Comparison of ENCODE assay signal across 21 cellular contexts in genomic region chr1:36561365-36561731, GRCh38.
A peak's percentile ranks its signal among the peaks of the same experiment; 100 is the strongest.
DNase-seq lines count a peak whose midpoint lies in the region; ATAC-seq, FAIRE-seq and TF ChIP-seq lines count a peak whose summit lies in the region.
"Had no signal": no experiment of that assay in that cellular context is flagged by ENCODE, and none has a peak within 500 bp of the region (broad histone marks: within the 10 kb centered on the region; RNA-seq: fewer than 3 reads in every experiment).

No MANE protein-coding gene starts in this region.

- no peak overlapping the region for H3K27ac ChIP-seq in testis
- no peak overlapping the region for H3K27ac ChIP-seq in mesenchymal stem cell (ENCODE audit: low read length, poor library complexity, severe bottlenecking)
- H3K27ac ChIP-seq: GM23248, SJSA1 had no signal

- no peak overlapping the region for H3K14ac ChIP-seq in mesenchymal stem cell (ENCODE audit: low read length in 2 of 2)

- TF ChIP-seq CTCF in D721Med (IDR thresholded peaks at IDR 0.05; ENCODE audit: insufficient read depth, missing control alignments), result no peak
- no peak for TF ChIP-seq CTCF in testis (IDR thresholded peaks at IDR 0.05)

- no peak overlapping the region for H3K9ac ChIP-seq in mesenchymal stem cell (ENCODE audit: low read length)
- H3K9ac ChIP-seq: GM23248 had no signal

- TF ChIP-seq POLR2A in testis (IDR thresholded peaks at IDR 0.05), result no peak

- no peak overlapping the region for H2AK5ac ChIP-seq in mesenchymal stem cell (ENCODE audit: low read length, severe bottlenecking)

- H2BK120ac ChIP-seq in mesenchymal stem cell (ENCODE audit: low read depth, low read length), result no peak overlapping the region

- WGBS in testis, 2 donors, result 80 to 86% methylated on average over 9 of the region's 9 CpGs
- WGBS in mesenchymal stem cell, result 83% methylated on average over 9 of the region's 9 CpGs

- H2AFZ ChIP-seq in mesenchymal stem cell (ENCODE audit: low read depth, low read length), result no peak overlapping the region
- H2AFZ ChIP-seq: GM23248 had no signal

- DNase-seq in D721Med (ENCODE audit: insufficient read length, low spot score), result peak; percentile 52
- DNase-seq in NCI-H524 (lab: John Stamatoyannopoulos, UW), result peak; percentile 78 to 83
- peak; percentile 36 for DNase-seq in ecto neural progenitor cell (ENCODE audit: low spot score)
- DNase-seq in testis, result peak; percentile 2
- DNase-seq in left lobe of liver (ENCODE audit: low spot score), result no peak
- DNase-seq in mesenchymal stem cell, result no peak
- DNase-seq: CD4-positive, alpha-beta T cell; COR-L47; DMS153; GM23248; IMR-90; MV-4-11; NCI-H1105 treated with DMSO at 0.1 percent for 48 hours; NCI-H2081 treated with DMSO at 0.1 percent for 48 hours; NCI-H774 had no signal

- no peaks in the 10 kb centered on the region for H3K27me3 ChIP-seq in testis
- peaks cover 4 to 53% of the 10 kb centered on the region in 2 experiments for H3K27me3 ChIP-seq in mesenchymal stem cell (ENCODE audit: control insufficient read depth in 1 of 2, insufficient read depth in 1 of 2, low read length in 2 of 2)

- no peak for ATAC-seq in GM19328 (IDR thresholded peaks at IDR 0.05; ENCODE audit: unreplicated experiment)
- ATAC-seq in left lobe of liver, result no peak
- ATAC-seq: Right ventricle myocardium inferior had no signal

- H4K8ac ChIP-seq in mesenchymal stem cell (ENCODE audit: low read length), result no peak overlapping the region

- no peak overlapping the region for H3K4me3 ChIP-seq in testis
- no peak overlapping the region for H3K4me3 ChIP-seq in mesenchymal stem cell (ENCODE audit: insufficient read depth in 1 of 2, low read depth in 1 of 2, low read length in 2 of 2)
- H3K4me3 ChIP-seq: GM23248, HAP-1, SJSA1 had no signal

- H2BK5ac ChIP-seq in mesenchymal stem cell (ENCODE audit: low read depth, low read length, poor library complexity, severe bottlenecking), result no peak overlapping the region

- H3K9me3 ChIP-seq in testis (no peaks in the 10 kb centered on the region), mesenchymal stem cell (ENCODE audit: control insufficient read depth, low read length) (no peaks in the 10 kb centered on the region)
- H3K9me3 ChIP-seq: HAP-1, SJSA1 had no signal

- no peak overlapping the region for H3K4me2 ChIP-seq in mesenchymal stem cell (ENCODE audit: low read length, poor library complexity, severe bottlenecking)

- H4K91ac ChIP-seq in mesenchymal stem cell (ENCODE audit: low read length), result no peak overlapping the region

- no peak overlapping the region for H3K4ac ChIP-seq in mesenchymal stem cell (ENCODE audit: low read depth in 1 of 2, low read length in 2 of 2)

- H2BK15ac ChIP-seq in mesenchymal stem cell (ENCODE audit: low read depth, poor library complexity, severe bottlenecking), result no peak overlapping the region

- no peak overlapping the region for H3K23ac ChIP-seq in mesenchymal stem cell (ENCODE audit: low read length in 2 of 2)

- H3K4me1 ChIP-seq in testis (no peaks in the 10 kb centered on the region), mesenchymal stem cell (ENCODE audit: control insufficient read depth, insufficient read depth, low read depth, low read length) (peaks cover 2% of the 10 kb centered on the region)
- H3K4me1 ChIP-seq: HAP-1, SJSA1 had no signal

- intact Hi-C loops in testis (cut with DNase I; ENCODE audit: low total_unique reads), result no loop called here

- H2BK12ac ChIP-seq in mesenchymal stem cell (ENCODE audit: low read length in 2 of 2), result no peak overlapping the region

- FAIRE-seq in D721Med (lab: Jason Lieb, UNC), result no peak
- FAIRE-seq: GM12891, RCC 7860 had no signal

- no peaks in the 10 kb centered on the region for H3K36me3 ChIP-seq in testis (ENCODE audit: low read depth, missing control alignments)
- no peaks in the 10 kb centered on the region for H3K36me3 ChIP-seq in mesenchymal stem cell (ENCODE audit: control insufficient read depth in 1 of 2, insufficient read depth in 2 of 2, low read depth in 1 of 2, low read length in 2 of 2)
- H3K36me3 ChIP-seq: HAP-1, SJSA1 had no signal

- H3K18ac ChIP-seq in mesenchymal stem cell (ENCODE audit: low read depth in 1 of 2, low read length in 2 of 2), result no peak overlapping the region

- H3K79me1 ChIP-seq in mesenchymal stem cell (replicated peaks; ENCODE audit: low read length, poor library complexity, severe bottlenecking), result no peaks in the 10 kb centered on the region

Comparison
In these comparisons a context has a peak if more than half of its experiments do, and no peak if none do; other contexts are left out.
1. DNase-seq: peak in D721Med (single experiment), NCI-H524 (2 of 2), ecto neural progenitor cell (single experiment) and testis (single experiment); none in left lobe of liver (single experiment) and mesenchymal stem cell (single experiment).